Comparison of ENCODE assay signal across 11 cellular contexts in the genomic region with DNA sequence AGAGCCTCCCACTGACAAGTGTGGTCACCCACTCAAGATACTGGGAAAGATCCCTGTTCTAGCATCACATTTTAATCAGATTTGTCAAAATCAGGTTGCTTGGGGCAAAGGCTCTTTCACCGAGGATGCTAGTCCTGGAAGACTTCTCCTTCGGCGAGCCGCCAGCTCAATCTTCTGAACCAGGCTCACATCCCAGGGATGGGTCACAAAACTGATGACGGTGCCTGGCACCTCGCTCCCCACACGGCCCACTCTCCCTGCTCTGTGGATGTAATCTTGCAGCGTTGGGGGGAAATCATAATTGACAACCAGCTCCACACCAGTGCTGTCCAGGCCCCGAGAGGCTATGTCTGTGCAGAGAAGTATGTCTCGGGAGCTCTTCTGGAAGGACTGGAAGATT. TPM values are rescaled to one million over a fixed set of nuclear protein-coding genes. Genes with fewer than 3 reads are reported as not detected.
DNase-seq lines count a peak whose midpoint lies in the region; ATAC-seq, FAIRE-seq and TF ChIP-seq lines count a peak whose summit lies in the region.
"Had no signal": no experiment of that assay in that cellular context is flagged by ENCODE, and none has a peak within 500 bp of the region (broad histone marks: within the 10 kb centered on the region; RNA-seq: fewer than 3 reads in every experiment).

No MANE protein-coding gene starts in this region.

- no peak overlapping the region for H2AFZ ChIP-seq in HepG2 (ENCODE audit: low read length)

- H3K4me1 ChIP-seq in HepG2 (ENCODE audit: insufficient read depth, low read length) (peaks cover 30% of the 10 kb centered on the region), right lobe of liver (peaks cover 0 to 19% (median 10%) of the 10 kb centered on the region in 4 donors)

- H3K27ac Mint-ChIP-seq in activated naive CD8-positive, alpha-beta T cell, result peak overlapping the region; percentile 41
- H3K27ac Mint-ChIP-seq in mesothelial cell of epicardium, result no peak overlapping the region

- H3K9me3 Mint-ChIP-seq in activated naive CD8-positive, alpha-beta T cell (ENCODE audit: low read depth), result no peaks in the 10 kb centered on the region
- H3K9me3 Mint-ChIP-seq in mesothelial cell of epicardium, result no peaks in the 10 kb centered on the region

- TF ChIP-seq POLR2A in HepG2 (IDR thresholded peaks at IDR 0.05; ENCODE audit: insufficient read depth in 1 of 2, low read depth in 2 of 2, low read length in 2 of 2) (no peak), right lobe of liver (IDR thresholded peaks at IDR 0.05) (no peak)

- H3K9me3 ChIP-seq in HepG2 (ENCODE audit: low read length) (no peaks in the 10 kb centered on the region), right lobe of liver (no peaks in the 10 kb centered on the region)

- peaks cover 29% of the 10 kb centered on the region for H3K4me1 Mint-ChIP-seq in activated naive CD8-positive, alpha-beta T cell (ENCODE audit: low read depth)
- peaks cover 20% of the 10 kb centered on the region for H3K4me1 Mint-ChIP-seq in mesothelial cell of epicardium

- H3K27ac ChIP-seq in HepG2 (ENCODE audit: extremely low read length, insufficient read depth, low read length), result no peak overlapping the region
- H3K27ac ChIP-seq in right lobe of liver, result no peak overlapping the region

- DNase-seq in HepG2 (ENCODE audit: low spot score), result no peak
- no peak for DNase-seq in right lobe of liver
- DNase-seq in mesothelial cell of epicardium (ENCODE audit: low spot score in 2 of 2, unreplicated experiment in 2 of 2), result no peak
- DNase-seq in NCI-H2081 (lab: John Stamatoyannopoulos, UW), result no peak
- DNase-seq in NCI-H1436 (lab: John Stamatoyannopoulos, UW), result no peak
- DNase-seq: activated CD8-positive, alpha-beta memory T cell treated with anti-CD3 and anti-CD28 coated beads, Interleukin-2, amount 50 U/mL, for 4 hours; dorsolateral prefrontal cortex had no signal

- BruUV-seq in HepG2 (replicated peaks; lab: Mats Ljungman, UMichigan), result no TSS peak

- H3K4me3 Mint-ChIP-seq in activated naive CD8-positive, alpha-beta T cell, result peak overlapping the region; percentile 100
- peak overlapping the region; percentile 91 for H3K4me3 Mint-ChIP-seq in mesothelial cell of epicardium

- TF ChIP-seq RAD21 in HepG2 (CRISPR knock-in tag; IDR thresholded peaks at IDR 0.05), result no peak

- CTCF ChIA-PET in HepG2 (lab: Yijun Ruan, JAX; ENCODE audit: low intra/inter-chr PET ratio, low total read pairs), result no interaction called here

- POLR2A ChIA-PET in HepG2 (lab: Yijun Ruan, JAX), result interaction anchor here (1.2 to 3.3 kb wide), 11 partner anchors 16 to 213 kb away, joined by 3 to 26 read pairs (median 12); a partner anchor contains a TSS

- H3K36me3 ChIP-seq in HepG2 (replicated peaks in 1 of 2; ENCODE audit: control insufficient read depth in 1 of 2, insufficient read depth in 2 of 2, low read length in 2 of 2) (no peaks in the 10 kb centered on the region; a peak in 1 of 5 replicates), right lobe of liver (no peaks in the 10 kb centered on the region)

- in situ Hi-C loops in HepG2 (cut with HindIII; ENCODE audit: extremely low pct_ligation_motif_present, low pct_unique_long_range_greater_than_20kb), result no loop called here

- no peak for ATAC-seq in HepG2
- no peak for ATAC-seq in right lobe of liver
- ATAC-seq in HG03025 (IDR thresholded peaks at IDR 0.05; ENCODE audit: low FRiP score, unreplicated experiment), result no peak
- ATAC-seq in HG02763 (IDR thresholded peaks at IDR 0.05; ENCODE audit: unreplicated experiment), result no peak

- no peaks in the 10 kb centered on the region for H3K27me3 Mint-ChIP-seq in activated naive CD8-positive, alpha-beta T cell
- peaks cover 2% of the 10 kb centered on the region for H3K27me3 Mint-ChIP-seq in mesothelial cell of epicardium (ENCODE audit: low read depth)

- intact Hi-C loops in HepG2 (cut with micrococcal nuclease; ENCODE audit: unreplicated experiment) (no loop called here), right lobe of liver (cut with DNase I) (no loop called here)

- peaks cover 2% of the 10 kb centered on the region for H3K36me3 Mint-ChIP-seq in activated naive CD8-positive, alpha-beta T cell
- H3K36me3 Mint-ChIP-seq in mesothelial cell of epicardium, result peaks cover 9% of the 10 kb centered on the region

- peaks cover 32% of the 10 kb centered on the region for H3K79me2 ChIP-seq in HepG2 (ENCODE audit: insufficient read depth, low read length)

- TF ChIP-seq CTCF in HepG2 (CRISPR knock-in tag; IDR thresholded peaks at IDR 0.05) (no peak), right lobe of liver (IDR thresholded peaks at IDR 0.05) (no peak), mesothelial cell of epicardium (IDR thresholded peaks at IDR 0.05; ENCODE audit: unreplicated experiment) (no peak)

- H3K4me3 ChIP-seq in HepG2 (replicated peaks in 1 of 3; ENCODE audit: insufficient read depth in 1 of 3, low read depth in 2 of 3, low read length in 3 of 3) (peak overlapping the region; percentile 92 to 99 (median 92); a peak in 5 of 6 replicates), right lobe of liver (no peak overlapping the region)

- no peak for TF ChIP-seq EP300 in HepG2 (IDR thresholded peaks at IDR 0.05; ENCODE audit: low read depth in 2 of 2, low read length in 2 of 2)
- no peak for TF ChIP-seq EP300 in HepG2 (CRISPR knock-in tag; IDR thresholded peaks at IDR 0.05; ENCODE audit: borderline replicate concordance)

- H3K27me3 ChIP-seq in HepG2 (ENCODE audit: control insufficient read depth in 1 of 2, insufficient read depth in 2 of 2, low read length in 2 of 2) (no peaks in the 10 kb centered on the region; a peak in 1 of 5 replicates), right lobe of liver (no peaks in the 10 kb centered on the region)
- H3K27me3 ChIP-seq: dorsolateral prefrontal cortex had no signal

- H3K4me2 ChIP-seq in HepG2 (ENCODE audit: low read depth, low read length), result peak overlapping the region; percentile 96

- 91% methylated on average over 8 of the region's 10 CpGs for WGBS in HepG2 (ENCODE audit: low lambda C conversion rate)
- no CpG with 5 or more reads among the region's 10 CpGs for WGBS in right lobe of liver (ENCODE audit: insufficient coverage, low coverage, low lambda C conversion rate, missing lambda C conversion rate)

- H4K20me1 ChIP-seq in HepG2 (ENCODE audit: insufficient read depth, low read length), result no peaks in the 10 kb centered on the region

- H3K9ac ChIP-seq in HepG2 (ENCODE audit: insufficient read depth, low read depth, low read length), result peak overlapping the region; percentile 94

- no peak for FAIRE-seq in HepG2 (lab: Jason Lieb, UNC)
- FAIRE-seq: islet of Langerhans had no signal

RNA-seq across cellular contexts. Expression of a gene that starts 1.5 kb away (rescaled TPM):
- 16.4 and 18.4 TPM in 2 replicates for total RNA-seq in HepG2 (2016; rRNA removed; fragmentation: Illumina TruSeq; extraction: Trizol)
- total RNA-seq in HepG2 (2016; cell fraction: cytosol; rRNA removed; fragmentation: Illumina TruSeq; extraction: Trizol; ENCODE audit: low read depth), result 2.8 and 3.0 TPM in 2 replicates
- 16.5 and 18.2 TPM in 2 replicates for total RNA-seq in HepG2 (2016; cell fraction: insoluble cytoplasmic fraction; rRNA removed; fragmentation: Illumina TruSeq; extraction: Trizol)
- total RNA-seq in HepG2 (2016; cell fraction: membrane; rRNA removed; fragmentation: Illumina TruSeq; extraction: Trizol), result 5.7 and 7.5 TPM in 2 replicates
- 11.7 and 13.6 TPM in 2 replicates for total RNA-seq in HepG2 (2016; cell fraction: nucleus; rRNA removed; fragmentation: Illumina TruSeq; extraction: Trizol)
- polyA plus RNA-seq in HepG2 (2011; rRNA removed), result 13.6 and 14.1 TPM in 2 replicates
- polyA plus RNA-seq in HepG2 (2011; cell fraction: cytosol; rRNA removed), result 12.4 and 15.6 TPM in 2 replicates
- polyA plus RNA-seq in HepG2 (2011; cell fraction: nucleus; rRNA removed), result 8.7 and 9.9 TPM in 2 replicates
- 6.3 and 6.8 TPM in 2 replicates for polyA plus RNA-seq in HepG2 (2012)
- polyA plus RNA-seq in HepG2 (2016; cell fraction: cytosol; fragmentation: Illumina TruSeq; extraction: Trizol; ENCODE audit: low read depth), result 1.2 and 1.6 TPM in 2 replicates
- 14.5 and 16.0 TPM in 2 replicates for polyA plus RNA-seq in HepG2 (2016; cell fraction: insoluble cytoplasmic fraction; fragmentation: Illumina TruSeq; extraction: Trizol; ENCODE audit: low read depth)
- 2.6 and 3.1 TPM in 2 replicates for polyA plus RNA-seq in HepG2 (2016; cell fraction: membrane; fragmentation: Illumina TruSeq; extraction: Trizol; ENCODE audit: low read depth)
- 13.9 and 15.5 TPM in 2 replicates for polyA plus RNA-seq in HepG2 (2016; cell fraction: nucleus; fragmentation: Illumina TruSeq; extraction: Trizol; ENCODE audit: insufficient read depth, low read depth)
- polyA minus RNA-seq in HepG2 (2011; rRNA and poly(A)+ RNA removed; ENCODE audit: low replicate concordance), result 19.4 and 28.5 TPM in 2 replicates
- 7.2 and 10.0 TPM in 2 replicates for polyA minus RNA-seq in HepG2 (2011; cell fraction: cytosol; rRNA and poly(A)+ RNA removed)
- 18.2 and 19.9 TPM in 2 replicates for polyA minus RNA-seq in HepG2 (2011; cell fraction: nucleus; rRNA and poly(A)+ RNA removed)
- 1 to 10 TPM; 5.4 to 10.0 (median 6.3) TPM for total RNA-seq in right lobe of liver
- 11.8 to 12.5 TPM (median 11.9 TPM) in 3 replicates for total RNA-seq in mesothelial cell of epicardium

RNA-seq across cellular contexts. Expression of a gene that starts 1.6 kb away (rescaled TPM):
- total RNA-seq in HepG2 (2016; rRNA removed; fragmentation: Illumina TruSeq; extraction: Trizol), result 25.1 and 25.9 TPM in 2 replicates
- total RNA-seq in HepG2 (2016; cell fraction: cytosol; rRNA removed; fragmentation: Illumina TruSeq; extraction: Trizol; ENCODE audit: low read depth), result 11.4 and 13.4 TPM in 2 replicates
- total RNA-seq in HepG2 (2016; cell fraction: insoluble cytoplasmic fraction; rRNA removed; fragmentation: Illumina TruSeq; extraction: Trizol), result 26.9 and 27.5 TPM in 2 replicates
- total RNA-seq in HepG2 (2016; cell fraction: membrane; rRNA removed; fragmentation: Illumina TruSeq; extraction: Trizol), result 8.8 and 9.5 TPM in 2 replicates
- 20.8 and 22.6 TPM in 2 replicates for total RNA-seq in HepG2 (2016; cell fraction: nucleus; rRNA removed; fragmentation: Illumina TruSeq; extraction: Trizol)
- polyA plus RNA-seq in HepG2 (2011; rRNA removed), result 17.8 and 22.6 TPM in 2 replicates
- polyA plus RNA-seq in HepG2 (2011; cell fraction: cytosol; rRNA removed), result 18.3 and 19.9 TPM in 2 replicates
- 73.1 and 73.7 TPM in 2 replicates for polyA plus RNA-seq in HepG2 (2011; cell fraction: nucleus; rRNA removed)
- polyA plus RNA-seq in HepG2 (2012), result 17.0 and 17.7 TPM in 2 replicates
- 1.7 and 1.8 TPM in 2 replicates for polyA plus RNA-seq in HepG2 (2016; cell fraction: cytosol; fragmentation: Illumina TruSeq; extraction: Trizol; ENCODE audit: low read depth)
- 14.5 and 16.7 TPM in 2 replicates for polyA plus RNA-seq in HepG2 (2016; cell fraction: insoluble cytoplasmic fraction; fragmentation: Illumina TruSeq; extraction: Trizol; ENCODE audit: low read depth)
- 2.5 and 3.7 TPM in 2 replicates for polyA plus RNA-seq in HepG2 (2016; cell fraction: membrane; fragmentation: Illumina TruSeq; extraction: Trizol; ENCODE audit: low read depth)
- 30.5 and 31.8 TPM in 2 replicates for polyA plus RNA-seq in HepG2 (2016; cell fraction: nucleus; fragmentation: Illumina TruSeq; extraction: Trizol; ENCODE audit: insufficient read depth, low read depth)
- 36.7 and 47.6 TPM in 2 replicates for polyA minus RNA-seq in HepG2 (2011; rRNA and poly(A)+ RNA removed; ENCODE audit: low replicate concordance)
- 9.6 and 11.9 TPM in 2 replicates for polyA minus RNA-seq in HepG2 (2011; cell fraction: cytosol; rRNA and poly(A)+ RNA removed)
- polyA minus RNA-seq in HepG2 (2011; cell fraction: nucleus; rRNA and poly(A)+ RNA removed), result 34.6 and 41.8 TPM in 2 replicates
- 10 to 100 TPM in 2 of 6 experiments, 1 to 10 TPM in 4; 7.9 to 16.4 (median 9.2) TPM for total RNA-seq in right lobe of liver
- 18.1 to 20.8 TPM (median 19.4 TPM) in 3 replicates for total RNA-seq in mesothelial cell of epicardium

RNA-seq across cellular contexts. Expression of a gene that starts 5.8 kb away (rescaled TPM):
- total RNA-seq in HepG2 (2016; rRNA removed; fragmentation: Illumina TruSeq; extraction: Trizol) (not detected in 2 replicates), right lobe of liver (not detected), mesothelial cell of epicardium (not detected in 3 replicates)
- total RNA-seq in HepG2 (2016; cell fraction: cytosol; rRNA removed; fragmentation: Illumina TruSeq; extraction: Trizol; ENCODE audit: low read depth), result not detected in 2 replicates
- not detected in 2 replicates for total RNA-seq in HepG2 (2016; cell fraction: insoluble cytoplasmic fraction; rRNA removed; fragmentation: Illumina TruSeq; extraction: Trizol)
- total RNA-seq in HepG2 (2016; cell fraction: membrane; rRNA removed; fragmentation: Illumina TruSeq; extraction: Trizol), result not detected in 2 replicates
- not detected in 2 replicates for total RNA-seq in HepG2 (2016; cell fraction: nucleus; rRNA removed; fragmentation: Illumina TruSeq; extraction: Trizol)
- polyA plus RNA-seq in HepG2 (2011; rRNA removed), result not detected in 2 replicates
- polyA plus RNA-seq in HepG2 (2011; cell fraction: cytosol; rRNA removed), result not detected in 2 replicates
- not detected in 2 replicates for polyA plus RNA-seq in HepG2 (2011; cell fraction: nucleus; rRNA removed)
- not detected in 2 replicates for polyA plus RNA-seq in HepG2 (2012)
- not detected in 2 replicates for polyA plus RNA-seq in HepG2 (2016; cell fraction: cytosol; fragmentation: Illumina TruSeq; extraction: Trizol; ENCODE audit: low read depth)
- polyA plus RNA-seq in HepG2 (2016; cell fraction: insoluble cytoplasmic fraction; fragmentation: Illumina TruSeq; extraction: Trizol; ENCODE audit: low read depth), result not detected in 2 replicates
- not detected in 2 replicates for polyA plus RNA-seq in HepG2 (2016; cell fraction: membrane; fragmentation: Illumina TruSeq; extraction: Trizol; ENCODE audit: low read depth)
- not detected in 2 replicates for polyA plus RNA-seq in HepG2 (2016; cell fraction: nucleus; fragmentation: Illumina TruSeq; extraction: Trizol; ENCODE audit: insufficient read depth, low read depth)
- not detected in 2 replicates for polyA minus RNA-seq in HepG2 (2011; rRNA and poly(A)+ RNA removed; ENCODE audit: low replicate concordance)
- polyA minus RNA-seq in HepG2 (2011; cell fraction: cytosol; rRNA and poly(A)+ RNA removed), result not detected in 2 replicates
- not detected in 2 replicates for polyA minus RNA-seq in HepG2 (2011; cell fraction: nucleus; rRNA and poly(A)+ RNA removed)

RNA-seq across cellular contexts. Expression of a gene that starts 22.2 kb away (rescaled TPM):
- total RNA-seq in HepG2 (2016; rRNA removed; fragmentation: Illumina TruSeq; extraction: Trizol), result not detected in 2 replicates
- not detected in 2 replicates for total RNA-seq in HepG2 (2016; cell fraction: cytosol; rRNA removed; fragmentation: Illumina TruSeq; extraction: Trizol; ENCODE audit: low read depth)
- total RNA-seq in HepG2 (2016; cell fraction: insoluble cytoplasmic fraction; rRNA removed; fragmentation: Illumina TruSeq; extraction: Trizol), result not detected in 2 replicates
- not detected in 2 replicates for total RNA-seq in HepG2 (2016; cell fraction: membrane; rRNA removed; fragmentation: Illumina TruSeq; extraction: Trizol)
- not detected in 2 replicates for total RNA-seq in HepG2 (2016; cell fraction: nucleus; rRNA removed; fragmentation: Illumina TruSeq; extraction: Trizol)
- polyA plus RNA-seq in HepG2 (2011; rRNA removed), result 0.18 and 0.26 TPM in 2 replicates
- polyA plus RNA-seq in HepG2 (2011; cell fraction: cytosol; rRNA removed), result 0.08 and 0.27 TPM in 2 replicates
- polyA plus RNA-seq in HepG2 (2011; cell fraction: nucleus; rRNA removed), result 0.38 and 0.45 TPM in 2 replicates
- polyA plus RNA-seq in HepG2 (2012), result 0.73 TPM in 1 of 2 replicates, not detected in the other
- polyA plus RNA-seq in HepG2 (2016; cell fraction: cytosol; fragmentation: Illumina TruSeq; extraction: Trizol; ENCODE audit: low read depth), result not detected in 2 replicates
- not detected in 2 replicates for polyA plus RNA-seq in HepG2 (2016; cell fraction: insoluble cytoplasmic fraction; fragmentation: Illumina TruSeq; extraction: Trizol; ENCODE audit: low read depth)
- not detected in 2 replicates for polyA plus RNA-seq in HepG2 (2016; cell fraction: membrane; fragmentation: Illumina TruSeq; extraction: Trizol; ENCODE audit: low read depth)
- polyA plus RNA-seq in HepG2 (2016; cell fraction: nucleus; fragmentation: Illumina TruSeq; extraction: Trizol; ENCODE audit: insufficient read depth, low read depth), result not detected in 2 replicates
- polyA minus RNA-seq in HepG2 (2011; rRNA and poly(A)+ RNA removed; ENCODE audit: low replicate concordance), result 0.21 and 0.80 TPM in 2 replicates
- 0.53 TPM in 1 of 2 replicates, not detected in the other for polyA minus RNA-seq in HepG2 (2011; cell fraction: cytosol; rRNA and poly(A)+ RNA removed)
- 0.26 TPM in 1 of 2 replicates, not detected in the other for polyA minus RNA-seq in HepG2 (2011; cell fraction: nucleus; rRNA and poly(A)+ RNA removed)
- total RNA-seq in right lobe of liver, result 1 to 10 TPM in 5 of 6 experiments, under 1 TPM in 1; 0.93 to 2.3 (median 1.6) TPM
- not detected in 3 replicates for total RNA-seq in mesothelial cell of epicardium

RNA-seq across cellular contexts. Expression of a gene that starts 41.2 kb away (rescaled TPM):
- total RNA-seq in HepG2 (2016; rRNA removed; fragmentation: Illumina TruSeq; extraction: Trizol) (not detected in 2 replicates), right lobe of liver (under 1 TPM in 1 of 6 experiments, not detected in 5; 0.10 TPM), mesothelial cell of epicardium (not detected in 3 replicates)
- not detected in 2 replicates for total RNA-seq in HepG2 (2016; cell fraction: cytosol; rRNA removed; fragmentation: Illumina TruSeq; extraction: Trizol; ENCODE audit: low read depth)
- total RNA-seq in HepG2 (2016; cell fraction: insoluble cytoplasmic fraction; rRNA removed; fragmentation: Illumina TruSeq; extraction: Trizol), result not detected in 2 replicates
- total RNA-seq in HepG2 (2016; cell fraction: membrane; rRNA removed; fragmentation: Illumina TruSeq; extraction: Trizol), result not detected in 2 replicates
- not detected in 2 replicates for total RNA-seq in HepG2 (2016; cell fraction: nucleus; rRNA removed; fragmentation: Illumina TruSeq; extraction: Trizol)
- not detected in 2 replicates for polyA plus RNA-seq in HepG2 (2011; rRNA removed)
- not detected in 2 replicates for polyA plus RNA-seq in HepG2 (2011; cell fraction: cytosol; rRNA removed)
- not detected in 2 replicates for polyA plus RNA-seq in HepG2 (2011; cell fraction: nucleus; rRNA removed)
- not detected in 2 replicates for polyA plus RNA-seq in HepG2 (2012)
- not detected in 2 replicates for polyA plus RNA-seq in HepG2 (2016; cell fraction: cytosol; fragmentation: Illumina TruSeq; extraction: Trizol; ENCODE audit: low read depth)
- not detected in 2 replicates for polyA plus RNA-seq in HepG2 (2016; cell fraction: insoluble cytoplasmic fraction; fragmentation: Illumina TruSeq; extraction: Trizol; ENCODE audit: low read depth)
- polyA plus RNA-seq in HepG2 (2016; cell fraction: membrane; fragmentation: Illumina TruSeq; extraction: Trizol; ENCODE audit: low read depth), result not detected in 2 replicates
- polyA plus RNA-seq in HepG2 (2016; cell fraction: nucleus; fragmentation: Illumina TruSeq; extraction: Trizol; ENCODE audit: insufficient read depth, low read depth), result not detected in 2 replicates
- polyA minus RNA-seq in HepG2 (2011; rRNA and poly(A)+ RNA removed; ENCODE audit: low replicate concordance), result not detected in 2 replicates
- polyA minus RNA-seq in HepG2 (2011; cell fraction: cytosol; rRNA and poly(A)+ RNA removed), result not detected in 2 replicates
- not detected in 2 replicates for polyA minus RNA-seq in HepG2 (2011; cell fraction: nucleus; rRNA and poly(A)+ RNA removed)

Comparison
In these comparisons a context has a peak if more than half of its experiments do, and no peak if none do; other contexts are left out.
1. H3K4me3 ChIP-seq: peak in HepG2 (3 of 3); none in right lobe of liver (0 of 3).